In genomic region chr12:91441236-91441635, GRCh38 we compare ENCODE assay signal across 1 cellular context.
TF ChIP-seq lines count a peak whose summit lies in the region.

No MANE protein-coding gene starts in this region.

TF ChIP-seq in GM23338, 12 proteins besides CTCF, POLR2A, EP300 and RAD21 (continued from another document):
- TF ChIP-seq ETS1 (IDR thresholded peaks at IDR 0.05) (no peak), ZNF114 (CRISPR knock-in tag; IDR thresholded peaks at IDR 0.05) (no peak), EZH2 (IDR thresholded peaks at IDR 0.05; ENCODE audit: low read depth, unreplicated experiment) (no peak), EZH2phosphoT487 (IDR thresholded peaks at IDR 0.05; ENCODE audit: unreplicated experiment) (no peak), ZNF462 (CRISPR knock-in tag; IDR thresholded peaks at IDR 0.05) (no peak)
